Comparison of ENCODE assay signal across 10 cellular contexts in genomic region chr18:51039138-51040112, GRCh38. TPM values are rescaled to one million over a fixed set of nuclear protein-coding genes. Genes with fewer than 3 reads are reported as not detected.
A peak's percentile ranks its signal among the peaks of the same experiment; 100 is the strongest.
DNase-seq lines count a peak whose midpoint lies in the region; ATAC-seq, FAIRE-seq and TF ChIP-seq lines count a peak whose summit lies in the region.
"Had no signal": no experiment of that assay in that cellular context is flagged by ENCODE, and none has a peak within 500 bp of the region (broad histone marks: within the 10 kb centered on the region; RNA-seq: fewer than 3 reads in every experiment).

No MANE protein-coding gene starts in this region.

- DNase-seq in activated T-cell treated with anti-CD3 and anti-CD28 coated beads, Interleukin-2, amount 50 U/mL, for 24 hours: no peak
- no peak for DNase-seq in activated T-cell treated with anti-CD3 and anti-CD28 coated beads, Interleukin-2, amount 50 U/mL, for 1 hour
- DNase-seq in endodermal cell: peak; percentile 89
- no peak for DNase-seq in stimulated activated naive CD8-positive, alpha-beta T cell treated with anti-CD3 and anti-CD28 coated beads, Interleukin-15, Interleukin-2, amounts not matched to agents 100 U/mL and 50 U/mL, for 24 hours
- no peak for DNase-seq in head of caudate nucleus
- no peak for DNase-seq in GOT3 (lab: John Stamatoyannopoulos, UW)
- no peak for DNase-seq in RCC 7860 (ENCODE audit: low spot score)
- DNase-seq: ovary had no signal

- WGBS in endodermal cell (ENCODE audit: insufficient coverage in 1 of 2, insufficient read length in 1 of 2), 2 experiments: 80 to 87% methylated on average over 3 to 7 of the region's 8 CpGs

- H3K36me3 Mint-ChIP-seq in activated T-cell treated with anti-CD3 and anti-CD28 coated beads, Interleukin-2, amount 50 U/mL, for 24 hours (ENCODE audit: low read depth): peaks cover 30% of the 10 kb centered on the region
- peaks cover 16% of the 10 kb centered on the region for H3K36me3 Mint-ChIP-seq in endodermal cell (ENCODE audit: low read depth)

- no peak for FAIRE-seq in RCC 7860 (lab: Jason Lieb, UNC)

- intact Hi-C loops in head of caudate nucleus (cut with DNase I): loop anchor here (10.0 kb wide), 1 partner anchor 165 kb away; the partner anchor contains the start of gene ME2

- H3K27ac Mint-ChIP-seq in activated T-cell treated with anti-CD3 and anti-CD28 coated beads, Interleukin-2, amount 50 U/mL, for 24 hours: peak overlapping the region; percentile 84
- peak overlapping the region; percentile 75 for H3K27ac Mint-ChIP-seq in endodermal cell

- no peak overlapping the region for H3K27ac ChIP-seq in endodermal cell (ENCODE audit: low read depth, low read length)
- H3K27ac ChIP-seq: gastroesophageal sphincter, ovary had no signal

- no peaks in the 10 kb centered on the region for H3K4me1 ChIP-seq in endodermal cell (ENCODE audit: control insufficient read depth, insufficient read depth, low read length)

- ATAC-seq in HG03432 (IDR thresholded peaks at IDR 0.05; ENCODE audit: unreplicated experiment): peak; percentile 57
- peak; percentile 81 for ATAC-seq in stimulated activated naive CD8-positive, alpha-beta T cell treated with anti-CD3 and anti-CD28 coated beads, Interleukin-15, Interleukin-2, amounts not matched to agents 100 U/mL and 50 U/mL, for 24 hours
- ATAC-seq: gastroesophageal sphincter had no signal

- H3K4me3 Mint-ChIP-seq in activated T-cell treated with anti-CD3 and anti-CD28 coated beads, Interleukin-2, amount 50 U/mL, for 24 hours: no peak overlapping the region
- H3K4me3 Mint-ChIP-seq in endodermal cell: no peak overlapping the region

- no peak overlapping the region for H3K4me3 ChIP-seq in endodermal cell (ENCODE audit: low read length)
- H3K4me3 ChIP-seq: gastroesophageal sphincter, ovary had no signal

- no peaks in the 10 kb centered on the region for H3K9me3 Mint-ChIP-seq in activated T-cell treated with anti-CD3 and anti-CD28 coated beads, Interleukin-2, amount 50 U/mL, for 24 hours
- H3K9me3 Mint-ChIP-seq in endodermal cell: no peaks in the 10 kb centered on the region

- H3K27me3 Mint-ChIP-seq in activated T-cell treated with anti-CD3 and anti-CD28 coated beads, Interleukin-2, amount 50 U/mL, for 24 hours: no peaks in the 10 kb centered on the region
- H3K27me3 Mint-ChIP-seq in endodermal cell (ENCODE audit: insufficient read depth): no peaks in the 10 kb centered on the region

- peaks cover 7% of the 10 kb centered on the region for H3K36me3 ChIP-seq in endodermal cell (ENCODE audit: control insufficient read depth, insufficient read depth, low read length)
- H3K36me3 ChIP-seq: ovary had no signal

- H3K9ac ChIP-seq in endodermal cell (ENCODE audit: extremely low read depth, low read length, poor library complexity, severe bottlenecking): no peak overlapping the region

- no peak for TF ChIP-seq CTCF in endodermal cell (conservative IDR thresholded peaks at IDR 0.05)

- H3K4me1 Mint-ChIP-seq in activated T-cell treated with anti-CD3 and anti-CD28 coated beads, Interleukin-2, amount 50 U/mL, for 24 hours (ENCODE audit: low read depth): peaks cover 91% of the 10 kb centered on the region
- peaks cover 23% of the 10 kb centered on the region for H3K4me1 Mint-ChIP-seq in endodermal cell

- H3K27me3 ChIP-seq in endodermal cell (ENCODE audit: control insufficient read depth, insufficient read depth, low read length, poor library complexity, severe bottlenecking): no peaks in the 10 kb centered on the region
- H3K27me3 ChIP-seq: gastroesophageal sphincter, ovary had no signal

- H3K9me3 ChIP-seq in endodermal cell (ENCODE audit: control insufficient read depth, low read length): peaks cover 7% of the 10 kb centered on the region
- H3K9me3 ChIP-seq: gastroesophageal sphincter, ovary had no signal

RNA-seq across cellular contexts. Expression of gene SMAD4, which starts 9.4 kb away (rescaled TPM):
- 100 to 1,000 TPM; 132 to 133 TPM for total RNA-seq in endodermal cell
- polyA plus RNA-seq in endodermal cell (2013, experiment 1 of 2): 136 TPM
- 130 TPM for polyA plus RNA-seq in endodermal cell (2013, experiment 2 of 2)
